8 cellular contexts compared by ENCODE assay signal in the genomic region with DNA sequence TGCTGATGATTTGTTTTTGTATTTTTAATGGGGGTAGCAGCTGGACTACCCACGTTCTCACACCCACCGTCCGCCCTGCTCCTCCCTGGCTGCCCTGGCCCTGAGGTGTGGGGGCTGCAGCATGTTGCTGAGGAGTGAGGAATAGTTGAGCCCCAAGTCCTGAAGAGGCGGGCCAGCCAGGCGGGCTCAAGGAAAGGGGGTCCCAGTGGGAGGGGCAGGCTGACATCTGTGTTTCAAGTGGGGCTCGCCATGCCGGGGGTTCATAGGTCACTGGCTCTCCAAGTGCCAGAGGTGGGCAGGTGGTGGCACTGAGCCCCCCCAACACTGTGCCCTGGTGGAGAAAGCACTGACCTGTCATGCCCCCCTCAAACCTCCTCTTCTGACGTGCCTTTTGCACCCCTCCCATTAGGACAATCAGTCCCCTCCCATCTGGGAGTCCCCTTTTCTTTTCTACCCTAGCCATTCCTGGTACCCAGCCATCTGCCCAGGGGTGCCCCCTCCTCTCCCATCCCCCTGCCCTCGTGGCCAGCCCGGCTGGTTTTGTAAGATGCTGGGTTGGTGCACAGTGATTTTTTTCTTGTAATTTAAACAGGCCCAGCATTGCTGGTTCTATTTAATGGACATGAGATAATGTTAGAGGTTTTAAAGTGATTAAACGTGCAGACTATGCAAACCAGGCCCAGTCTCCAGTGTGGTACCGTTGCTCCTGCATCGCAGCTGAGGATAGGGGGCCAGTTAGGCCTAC. TPM values are rescaled to one million over a fixed set of nuclear protein-coding genes. Genes with fewer than 3 reads are reported as not detected.
A peak's percentile ranks its signal among the peaks of the same experiment; 100 is the strongest.
DNase-seq lines count a peak whose midpoint lies in the region; ATAC-seq and TF ChIP-seq lines count a peak whose summit lies in the region.
"Had no signal": no experiment of that assay in that cellular context is flagged by ENCODE, and none has a peak within 500 bp of the region (broad histone marks: within the 10 kb centered on the region; RNA-seq: fewer than 3 reads in every experiment).

No MANE protein-coding gene starts in this region.

- DNase-seq in lower lobe of right lung (no peak), G401 (ENCODE audit: low spot score) (no peak)
- DNase-seq in stimulated activated naive CD8-positive, alpha-beta T cell treated with anti-CD3 and anti-CD28 coated beads, Interleukin-15, amount 100 ng/mL, for 72 hours = peak in 1 of 2 donors; percentile 50
- no peak for DNase-seq in activated effector memory CD4-positive, alpha-beta T cell treated with Interleukin-2 at 50 U/mL for 16 hours

- peak overlapping the region; percentile 77 for H3K4me2 ChIP-seq in Loucy (ENCODE audit: low read depth, low read length, poor library complexity, severe bottlenecking)

- H3K9me2 ChIP-seq in Loucy (replicated peaks; ENCODE audit: low read depth, low read length) = no peaks in the 10 kb centered on the region

- H3K27ac ChIP-seq in angular gyrus (ENCODE audit: low read depth, low read length) (peak overlapping the region; percentile 15), lower lobe of right lung (peak overlapping the region; percentile 97)

- H2AFZ ChIP-seq in Loucy (ENCODE audit: low read length) = no peak overlapping the region

- peaks cover 28% of the 10 kb centered on the region for H3K4me1 ChIP-seq in Loucy (ENCODE audit: insufficient read depth, low read length, poor library complexity, severe bottlenecking)
- H3K4me1 ChIP-seq in lower lobe of right lung = peaks cover 38% of the 10 kb centered on the region

- ATAC-seq in lower lobe of right lung = no peak
- peak; percentile 5 for ATAC-seq in stimulated activated naive CD8-positive, alpha-beta T cell treated with anti-CD3 and anti-CD28 coated beads, Interleukin-15, amount 100 ng/mL, for 72 hours
- no peak for ATAC-seq in HG03108 (IDR thresholded peaks at IDR 0.05; ENCODE audit: unreplicated experiment)

- intact Hi-C loops in lower lobe of right lung (cut with DNase I) = no loop called here

- H3K9ac ChIP-seq in Loucy (ENCODE audit: low read depth, low read length, poor library complexity, severe bottlenecking) = peak overlapping the region; percentile 97

- H3F3A ChIP-seq in Loucy (ENCODE audit: low read depth) = no peaks in the 10 kb centered on the region

- H3K4me3 Mint-ChIP-seq in stimulated activated naive CD8-positive, alpha-beta T cell treated with anti-CD3 and anti-CD28 coated beads, Interleukin-15, amount 100 ng/mL, for 72 hours = peak overlapping the region; percentile 21 to 57
- H3K4me3 Mint-ChIP-seq: activated naive CD8-positive, alpha-beta T cell had no signal

- in situ Hi-C loops in G401 (cut with HindIII; ENCODE audit: low sequenced_read_pairs) = no loop called here

- no peak for TF ChIP-seq CTCF in Loucy (conservative IDR thresholded peaks at IDR 0.05; ENCODE audit: low read length)
- no peak for TF ChIP-seq CTCF in lower lobe of right lung (IDR thresholded peaks at IDR 0.05)

- H3K4me1 Mint-ChIP-seq in stimulated activated naive CD8-positive, alpha-beta T cell treated with anti-CD3 and anti-CD28 coated beads, Interleukin-15, amount 100 ng/mL, for 72 hours = peaks cover 39% of the 10 kb centered on the region

- H3K27ac Mint-ChIP-seq in stimulated activated naive CD8-positive, alpha-beta T cell treated with anti-CD3 and anti-CD28 coated beads, Interleukin-15, amount 100 ng/mL, for 72 hours = peak overlapping the region in 1 of 2 donors; percentile 65
- H3K27ac Mint-ChIP-seq: activated naive CD8-positive, alpha-beta T cell had no signal

- no peaks in the 10 kb centered on the region for H3K9me3 Mint-ChIP-seq in stimulated activated naive CD8-positive, alpha-beta T cell treated with anti-CD3 and anti-CD28 coated beads, Interleukin-15, amount 100 ng/mL, for 72 hours

- H3K4me3 ChIP-seq in Loucy (ENCODE audit: low read length, poor library complexity, severe bottlenecking) (peak overlapping the region; percentile 78), lower lobe of right lung (no peak overlapping the region)

- H3K36me3 ChIP-seq in Loucy (ENCODE audit: insufficient read depth, low read length) = peaks cover 37% of the 10 kb centered on the region; the same call in 1 of the 2 replicates
- peaks cover 63% of the 10 kb centered on the region for H3K36me3 ChIP-seq in lower lobe of right lung

- peaks cover 42% of the 10 kb centered on the region for H3K79me2 ChIP-seq in Loucy (ENCODE audit: insufficient read depth, low read length)

- H3K9me3 ChIP-seq in Loucy (ENCODE audit: insufficient read depth, low read depth, low read length) = no peaks in the 10 kb centered on the region
- H3K9me3 ChIP-seq in lower lobe of right lung = no peaks in the 10 kb centered on the region

- H3K27me3 Mint-ChIP-seq in stimulated activated naive CD8-positive, alpha-beta T cell treated with anti-CD3 and anti-CD28 coated beads, Interleukin-15, amount 100 ng/mL, for 72 hours = peaks cover 9% of the 10 kb centered on the region
- H3K27me3 Mint-ChIP-seq: activated naive CD8-positive, alpha-beta T cell had no signal

- peaks cover 7% of the 10 kb centered on the region for H4K20me1 ChIP-seq in Loucy (ENCODE audit: insufficient read depth, low read length, poor library complexity, severe bottlenecking)

- H3K27me3 ChIP-seq in Loucy (ENCODE audit: insufficient read depth, low read length, poor library complexity, severe bottlenecking) (no peaks in the 10 kb centered on the region), lower lobe of right lung (ENCODE audit: low read depth) (no peaks in the 10 kb centered on the region)

RNA-seq across cellular contexts. Expression of gene FES, which starts 1.4 kb away (rescaled TPM):
- total RNA-seq in lower lobe of right lung = 51.0 TPM
- total RNA-seq in G401 (2014; rRNA removed; shearing (Covaris generic)) = 0.43 and 0.64 TPM in 2 replicates

RNA-seq across cellular contexts. Expression of gene FURIN, which starts 14.6 kb away (rescaled TPM):
- total RNA-seq in lower lobe of right lung = 86.5 TPM
- 21.8 and 28.9 TPM in 2 replicates for total RNA-seq in G401 (2014; rRNA removed; shearing (Covaris generic))

RNA-seq across cellular contexts. Expression of gene MAN2A2, which starts 20.1 kb away (rescaled TPM):
- 96.9 TPM for total RNA-seq in lower lobe of right lung
- 23.8 and 33.4 TPM in 2 replicates for total RNA-seq in G401 (2014; rRNA removed; shearing (Covaris generic))

RNA-seq across cellular contexts. Expression of gene HDDC3, which starts 49.4 kb away (rescaled TPM):
- total RNA-seq in lower lobe of right lung = 16.0 TPM
- total RNA-seq in G401 (2014; rRNA removed; shearing (Covaris generic)) = 10.8 and 17.1 TPM in 2 replicates

RNA-seq across cellular contexts. Expression of gene UNC45A, which starts 52.1 kb away (rescaled TPM):
- 50.4 TPM for total RNA-seq in lower lobe of right lung
- total RNA-seq in G401 (2014; rRNA removed; shearing (Covaris generic)) = 99.2 and 113 TPM in 2 replicates

Comparison
In these comparisons a context has a peak if more than half of its experiments do, and no peak if none do; other contexts are left out.
1. RNA of gene FES, which starts 1.4 kb away (total RNA-seq): 51.0 TPM in lower lobe of right lung (single experiment); 0.43 to 0.64 TPM in G401; every median in the first group is over 10 times any median in the second.